ENCODE assay signal across 12 cellular contexts in the genomic region with DNA sequence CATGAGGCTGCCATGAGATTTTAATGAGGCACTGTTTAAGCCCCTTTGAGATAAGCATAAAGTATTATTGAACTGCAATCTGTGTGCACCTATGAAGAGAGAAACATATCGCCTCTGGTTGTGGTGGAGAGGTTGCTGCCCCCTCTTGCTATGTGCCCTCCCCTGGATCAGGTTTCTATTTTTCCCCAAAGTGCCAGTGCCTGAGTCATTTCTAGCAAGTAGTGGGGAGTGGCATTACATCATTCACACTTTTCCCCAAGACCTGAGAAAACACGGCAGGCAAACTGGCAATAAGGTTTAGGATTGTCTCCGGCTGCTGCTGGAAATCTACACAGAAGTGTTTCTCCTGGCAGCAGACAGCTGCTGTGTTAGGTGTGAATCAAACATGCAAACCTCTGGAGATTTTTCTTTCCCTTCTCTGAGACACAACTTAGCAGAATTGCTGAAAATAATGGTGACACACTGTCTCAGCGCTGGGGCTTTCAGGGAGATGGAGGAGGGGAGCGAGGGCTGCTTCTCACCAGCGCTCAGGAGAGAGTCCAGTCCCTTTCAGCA. TPM values are rescaled to one million over a fixed set of nuclear protein-coding genes. Genes with fewer than 3 reads are reported as not detected.
DNase-seq lines count a peak whose midpoint lies in the region; ATAC-seq and TF ChIP-seq lines count a peak whose summit lies in the region.
"Had no signal": no experiment of that assay in that cellular context is flagged by ENCODE, and none has a peak within 500 bp of the region (broad histone marks: within the 10 kb centered on the region; RNA-seq: fewer than 3 reads in every experiment).

No MANE protein-coding gene starts in this region.

- ATAC-seq in heart left ventricle = no peak
- no peak for ATAC-seq in aorta (ENCODE audit: low FRiP score)

- H3K4me1 Mint-ChIP-seq in glutamatergic neuron (ENCODE audit: low read depth, unreplicated experiment) = peaks cover 48% of the 10 kb centered on the region

- H3K27me3 ChIP-seq in left ventricle myocardium inferior (ENCODE audit: low read depth) (no peaks in the 10 kb centered on the region), heart left ventricle (peaks cover 0 to 10% (median 0%) of the 10 kb centered on the region in 9 donors), aorta (ENCODE audit: control insufficient read depth in 1 of 2, insufficient read depth in 2 of 2, low read length in 1 of 2) (no peaks in the 10 kb centered on the region)
- H3K27me3 ChIP-seq: vagina had no signal

- no peak for TF ChIP-seq POLR2A in heart left ventricle (IDR thresholded peaks at IDR 0.05)

- H3K27ac ChIP-seq in left ventricle myocardium inferior (replicated peaks) (peak overlapping the region; percentile 28), heart left ventricle (peak overlapping the region in 3 of 12 donors; percentile 2 to 25 (median 13)), aorta (ENCODE audit: low read depth in 1 of 2, low read length in 2 of 2) (peak overlapping the region; percentile 51 to 68)
- H3K27ac ChIP-seq: vagina had no signal

- intact Hi-C loops in left ventricle myocardium inferior (cut with micrococcal nuclease) (no loop called here), heart left ventricle (cut with DNase I) (no loop called here), aorta (cut with DNase I) (no loop called here)

- H3K4me3 ChIP-seq in left ventricle myocardium inferior (no peak overlapping the region), heart left ventricle (no peak overlapping the region), aorta (ENCODE audit: low read length in 2 of 2) (no peak overlapping the region)
- H3K4me3 ChIP-seq: vagina had no signal

- H3K27ac Mint-ChIP-seq in glutamatergic neuron (ENCODE audit: unreplicated experiment) = peak overlapping the region; percentile 65
- H3K27ac Mint-ChIP-seq: activated CD4-positive, alpha-beta T cell treated with anti-CD3 and anti-CD28 coated beads, Interleukin-2, amount 10 ng/mL, durations not matched to agents 7 days and 5 days had no signal

- H3K36me3 ChIP-seq in left ventricle myocardium inferior = no peaks in the 10 kb centered on the region
- H3K36me3 ChIP-seq in heart left ventricle = no peaks in the 10 kb centered on the region
- no peaks in the 10 kb centered on the region for H3K36me3 ChIP-seq in aorta (ENCODE audit: control insufficient read depth in 1 of 2, insufficient read depth in 2 of 2, low read length in 1 of 2)
- H3K36me3 ChIP-seq: vagina had no signal

- no peaks in the 10 kb centered on the region for H3K9me3 ChIP-seq in left ventricle myocardium inferior (replicated peaks)
- peaks cover 0 to 15% (median 0%) of the 10 kb centered on the region in 12 donors for H3K9me3 ChIP-seq in heart left ventricle
- H3K9me3 ChIP-seq in aorta (ENCODE audit: control insufficient read depth, low read length) = no peaks in the 10 kb centered on the region
- H3K9me3 ChIP-seq: vagina had no signal

- H3K9me3 Mint-ChIP-seq in glutamatergic neuron (ENCODE audit: unreplicated experiment) = peaks cover 4% of the 10 kb centered on the region

- H3K27me3 Mint-ChIP-seq in glutamatergic neuron (ENCODE audit: unreplicated experiment) = peaks cover 1% of the 10 kb centered on the region

- TF ChIP-seq CTCF in left ventricle myocardium inferior (IDR thresholded peaks at IDR 0.05; ENCODE audit: borderline replicate concordance) (no peak), heart left ventricle (IDR thresholded peaks at IDR 0.05) (no peak), glutamatergic neuron (IDR thresholded peaks at IDR 0.05; ENCODE audit: partially characterized antibody, unreplicated experiment) (no peak)

- DNase-seq in left ventricle myocardium inferior = no peak
- no peak for DNase-seq in heart left ventricle
- DNase-seq in RPMI7951 (ENCODE audit: low read depth) = peak; percentile 41
- no peak for DNase-seq in glutamatergic neuron
- DNase-seq in aorta = no peak
- DNase-seq in NK-92 (lab: John Stamatoyannopoulos, UW; ENCODE audit: unreplicated experiment) = no peak
- no peak for DNase-seq in GM03348 (ENCODE audit: low spot score)
- DNase-seq in MV-4-11 (lab: John Stamatoyannopoulos, UW) = no peak
- DNase-seq: activated CD4-positive, alpha-beta T cell treated with anti-CD3 and anti-CD28 coated beads, Interleukin-2, amount 10 ng/mL, durations not matched to agents 7 days and 5 days; kidney; NCI-H446 had no signal

- WGBS in heart left ventricle, 4 donors = 56 to 67% (median 60%) methylated on average over 6 of the region's 6 CpGs
- WGBS in aorta, 2 donors = 12% methylated on average over 6 of the region's 6 CpGs

- H3K4me1 ChIP-seq in left ventricle myocardium inferior (peaks cover 41% of the 10 kb centered on the region), heart left ventricle (peaks cover 7 to 40% (median 28%) of the 10 kb centered on the region in 12 donors), aorta (ENCODE audit: control insufficient read depth in 1 of 2, insufficient read depth in 2 of 2, low read length in 2 of 2) (no peaks in the 10 kb centered on the region)

- peak overlapping the region; percentile 36 for H3K4me3 Mint-ChIP-seq in glutamatergic neuron (ENCODE audit: unreplicated experiment)
- H3K4me3 Mint-ChIP-seq: activated CD4-positive, alpha-beta T cell treated with anti-CD3 and anti-CD28 coated beads, Interleukin-2, amount 10 ng/mL, durations not matched to agents 7 days and 5 days had no signal

- peaks cover 5% of the 10 kb centered on the region for H3K36me3 Mint-ChIP-seq in glutamatergic neuron (ENCODE audit: unreplicated experiment)

RNA-seq across cellular contexts. Expression of gene RGS16, which starts 13.6 kb away (rescaled TPM):
- total RNA-seq in left ventricle myocardium inferior = 0.88 TPM
- total RNA-seq in heart left ventricle = 1 to 10 TPM in 7 of 9 donors, under 1 TPM in 2; 0.75 to 9.3 (median 2.0) TPM
- 1 to 10 TPM; 2.1 TPM for polyA plus RNA-seq in heart left ventricle
- 4.1 and 4.6 TPM in 2 replicates for total RNA-seq in RPMI7951 (2014; rRNA removed; shearing (Covaris generic))
- 37.2 TPM for total RNA-seq in glutamatergic neuron (ENCODE audit: unreplicated experiment)
- total RNA-seq in aorta = 10 to 100 TPM in 1 of 2 donors, 1 to 10 TPM in 1; 9.2 to 20.9 TPM
- 1 to 10 TPM in 1 of 2 donors, under 1 TPM in 1; 0.50 to 7.0 TPM for polyA plus RNA-seq in aorta

RNA-seq across cellular contexts. Expression of gene RNASEL, which starts 28.8 kb away (rescaled TPM):
- total RNA-seq in left ventricle myocardium inferior (3.5 TPM), heart left ventricle (1 to 10 TPM; 2.0 to 6.3 (median 3.0) TPM), glutamatergic neuron (ENCODE audit: unreplicated experiment) (1.3 TPM), aorta (10 to 100 TPM in 1 of 2 donors, 1 to 10 TPM in 1; 6.8 to 13.9 TPM)
- polyA plus RNA-seq in heart left ventricle (1 to 10 TPM; 1.4 to 1.9 TPM), aorta (1 to 10 TPM; 3.9 to 6.9 TPM)
- 5.9 and 6.4 TPM in 2 replicates for total RNA-seq in RPMI7951 (2014; rRNA removed; shearing (Covaris generic))
